6 cellular contexts compared by ENCODE assay signal in genomic region chr6:26363882-26364825, GRCh38. TPM values are rescaled to one million over a fixed set of nuclear protein-coding genes. Genes with fewer than 3 reads are reported as not detected.
DNase-seq lines count a peak whose midpoint lies in the region; ATAC-seq and TF ChIP-seq lines count a peak whose summit lies in the region.

No MANE protein-coding gene starts in this region.

- DNase-seq in activated naive CD8-positive, alpha-beta T cell treated with anti-CD3 and anti-CD28 coated beads, Interleukin-2, amount 10 ng/mL, durations not matched to agents 7 days and 5 days = no peak
- DNase-seq in activated naive CD8-positive, alpha-beta T cell treated with anti-CD3 and anti-CD28 coated beads for 36 hours = no peak
- DNase-seq in fibroblast of villous mesenchyme (ENCODE audit: low read depth) (peak; percentile 55), vagina (ENCODE audit: extremely low spot score in 2 of 2) (no peak), NCI-H1105 (lab: John Stamatoyannopoulos, UW) (no peak), islet precursor cell (no peak)

- intact Hi-C loops in vagina (cut with DNase I) = loop anchor here (5.0 kb wide), 1 partner anchor 93 kb away; the partner anchor contains the start of gene BTN2A1

- peaks cover 27% of the 10 kb centered on the region for H3K4me1 ChIP-seq in vagina

- H3K9me3 ChIP-seq in vagina = no peaks in the 10 kb centered on the region

- TF ChIP-seq CTCF in fibroblast of villous mesenchyme (IDR thresholded peaks at IDR 0.05; ENCODE audit: insufficient read depth, low read depth, low read length) (no peak), vagina (IDR thresholded peaks at IDR 0.05) (no peak)

- H3K27ac ChIP-seq in vagina = peak overlapping the region; percentile 95

- ATAC-seq in activated naive CD8-positive, alpha-beta T cell treated with anti-CD3 and anti-CD28 coated beads, Interleukin-2, amount 10 ng/mL, durations not matched to agents 7 days and 5 days (ENCODE audit: low read depth) = peak; percentile 23

- H3K36me3 ChIP-seq in vagina = no peaks in the 10 kb centered on the region

- H3K4me3 Mint-ChIP-seq in activated naive CD8-positive, alpha-beta T cell treated with anti-CD3 and anti-CD28 coated beads, Interleukin-2, amount 10 ng/mL, durations not matched to agents 7 days and 5 days = no peak overlapping the region
- H3K4me3 Mint-ChIP-seq in activated naive CD8-positive, alpha-beta T cell treated with anti-CD3 and anti-CD28 coated beads for 36 hours = no peak overlapping the region

- H3K27ac Mint-ChIP-seq in activated naive CD8-positive, alpha-beta T cell treated with anti-CD3 and anti-CD28 coated beads, Interleukin-2, amount 10 ng/mL, durations not matched to agents 7 days and 5 days = no peak overlapping the region
- H3K27ac Mint-ChIP-seq in activated naive CD8-positive, alpha-beta T cell treated with anti-CD3 and anti-CD28 coated beads for 36 hours = no peak overlapping the region

- POLR2A ChIA-PET in activated naive CD8-positive, alpha-beta T cell treated with anti-CD3 and anti-CD28 coated beads, Interleukin-2, amount 10 ng/mL, durations not matched to agents 7 days and 5 days (lab: Charles Lee) = interaction anchor here (0.6 to 1.5 kb wide), 2 partner anchors 110 to 190 kb away, joined by 5 to 6 read pairs; no protein-coding TSS in a partner anchor

- H3K4me1 Mint-ChIP-seq in activated naive CD8-positive, alpha-beta T cell treated with anti-CD3 and anti-CD28 coated beads, Interleukin-2, amount 10 ng/mL, durations not matched to agents 7 days and 5 days = peaks cover 34% of the 10 kb centered on the region
- H3K4me1 Mint-ChIP-seq in activated naive CD8-positive, alpha-beta T cell treated with anti-CD3 and anti-CD28 coated beads for 36 hours = peaks cover 40% of the 10 kb centered on the region

- H3K27me3 Mint-ChIP-seq in activated naive CD8-positive, alpha-beta T cell treated with anti-CD3 and anti-CD28 coated beads, Interleukin-2, amount 10 ng/mL, durations not matched to agents 7 days and 5 days = no peaks in the 10 kb centered on the region
- H3K27me3 Mint-ChIP-seq in activated naive CD8-positive, alpha-beta T cell treated with anti-CD3 and anti-CD28 coated beads for 36 hours = no peaks in the 10 kb centered on the region

- H3K9me3 Mint-ChIP-seq in activated naive CD8-positive, alpha-beta T cell treated with anti-CD3 and anti-CD28 coated beads, Interleukin-2, amount 10 ng/mL, durations not matched to agents 7 days and 5 days = no peaks in the 10 kb centered on the region
- H3K9me3 Mint-ChIP-seq in activated naive CD8-positive, alpha-beta T cell treated with anti-CD3 and anti-CD28 coated beads for 36 hours = no peaks in the 10 kb centered on the region

- no peak for TF ChIP-seq POLR2A in vagina (IDR thresholded peaks at IDR 0.05)

- peak overlapping the region; percentile 82 for H3K4me3 ChIP-seq in fibroblast of villous mesenchyme (ENCODE audit: low read depth, low read length)
- peak overlapping the region; percentile 63 to 71 for H3K4me3 ChIP-seq in vagina

- peaks cover 4% of the 10 kb centered on the region for H3K36me3 Mint-ChIP-seq in activated naive CD8-positive, alpha-beta T cell treated with anti-CD3 and anti-CD28 coated beads, Interleukin-2, amount 10 ng/mL, durations not matched to agents 7 days and 5 days
- peaks cover 9% of the 10 kb centered on the region for H3K36me3 Mint-ChIP-seq in activated naive CD8-positive, alpha-beta T cell treated with anti-CD3 and anti-CD28 coated beads for 36 hours

- no peaks in the 10 kb centered on the region for H3K27me3 ChIP-seq in vagina

RNA-seq across cellular contexts. Expression of gene BTN3A2, which starts 0.8 kb away (rescaled TPM):
- total RNA-seq in activated naive CD8-positive, alpha-beta T cell treated with anti-CD3 and anti-CD28 coated beads, Interleukin-2, amount 10 ng/mL, durations not matched to agents 7 days and 5 days = 100 to 1,000 TPM; 102 to 122 TPM
- total RNA-seq in activated naive CD8-positive, alpha-beta T cell treated with anti-CD3 and anti-CD28 coated beads for 36 hours = 10 to 100 TPM; 25.6 to 27.0 TPM
- 15.1 and 35.4 TPM in 2 replicates for total RNA-seq in fibroblast of villous mesenchyme
- total RNA-seq in vagina = 18.2 TPM

RNA-seq across cellular contexts. Expression of gene BTN2A2, which starts 18.8 kb away (rescaled TPM):
- 10 to 100 TPM; 20.5 to 27.9 TPM for total RNA-seq in activated naive CD8-positive, alpha-beta T cell treated with anti-CD3 and anti-CD28 coated beads, Interleukin-2, amount 10 ng/mL, durations not matched to agents 7 days and 5 days
- 10 to 100 TPM; 12.8 to 14.9 TPM for total RNA-seq in activated naive CD8-positive, alpha-beta T cell treated with anti-CD3 and anti-CD28 coated beads for 36 hours
- 13.2 and 14.7 TPM in 2 replicates for total RNA-seq in fibroblast of villous mesenchyme
- 6.1 TPM for total RNA-seq in vagina

RNA-seq across cellular contexts. Expression of gene BTN3A1, which starts 37.9 kb away (rescaled TPM):
- 100 to 1,000 TPM; 143 to 154 TPM for total RNA-seq in activated naive CD8-positive, alpha-beta T cell treated with anti-CD3 and anti-CD28 coated beads, Interleukin-2, amount 10 ng/mL, durations not matched to agents 7 days and 5 days
- 10 to 100 TPM; 19.0 to 20.7 TPM for total RNA-seq in activated naive CD8-positive, alpha-beta T cell treated with anti-CD3 and anti-CD28 coated beads for 36 hours
- 22.5 and 39.3 TPM in 2 replicates for total RNA-seq in fibroblast of villous mesenchyme
- 16.7 TPM for total RNA-seq in vagina
